In genomic region chr2:230714122-230714453, GRCh38 we compare ENCODE assay signal across 8 cellular contexts. TPM values are rescaled to one million over a fixed set of nuclear protein-coding genes. Genes with fewer than 3 reads are reported as not detected.
DNase-seq lines count a peak whose midpoint lies in the region; ATAC-seq and TF ChIP-seq lines count a peak whose summit lies in the region.

No MANE protein-coding gene starts in this region.

- peak overlapping the region; percentile 59 for H3K4me2 ChIP-seq in neuronal stem cell (ENCODE audit: insufficient read depth, low read length, poor library complexity, severe bottlenecking)

- no peak overlapping the region for H4K8ac ChIP-seq in neuronal stem cell (ENCODE audit: low read depth, low read length)

- H3K23ac ChIP-seq in neuronal stem cell (ENCODE audit: low read depth, low read length, poor library complexity), result no peak overlapping the region

- peak overlapping the region; percentile 96 for H3K4me3 Mint-ChIP-seq in activated T-cell treated with anti-CD3 and anti-CD28 coated beads, Interleukin-2, amount 50 U/mL, for 4 hours

- H3K79me1 ChIP-seq in neuronal stem cell (ENCODE audit: low read depth, low read length), result peaks cover 6% of the 10 kb centered on the region

- no peak overlapping the region for H4K91ac ChIP-seq in neuronal stem cell (ENCODE audit: low read depth, low read length, poor library complexity)

- H2AK5ac ChIP-seq in neuronal stem cell (ENCODE audit: low read depth, low read length), result no peak overlapping the region

- TF ChIP-seq CTCF in fibroblast of the aortic adventitia (IDR thresholded peaks at IDR 0.05; ENCODE audit: insufficient read depth, low read length), result no peak

- no peak overlapping the region for H3K4ac ChIP-seq in neuronal stem cell (ENCODE audit: low read length)

- DNase-seq in activated CD8-positive, alpha-beta memory T cell treated with anti-CD3 and anti-CD28 coated beads, Interleukin-2, amount 50 U/mL, for 4 hours, result peak; percentile 28
- DNase-seq in activated CD8-positive, alpha-beta memory T cell treated with anti-CD3 and anti-CD28 coated beads, Interleukin-2, amount 50 U/mL, for 48 hours, result no peak
- peak; percentile 84 for DNase-seq in M059J (ENCODE audit: low read depth)
- peak; percentile 29 for DNase-seq in activated T-cell treated with anti-CD3 and anti-CD28 coated beads, Interleukin-2, amount 50 U/mL, for 4 hours
- peak; percentile 73 for DNase-seq in fibroblast of the aortic adventitia (ENCODE audit: low read depth)
- DNase-seq in neuronal stem cell (ENCODE audit: low spot score), result peak; percentile 9
- DNase-seq in NCI-H2029 (lab: John Stamatoyannopoulos, UW), result no peak

- H3K27ac ChIP-seq in neuronal stem cell (replicated peaks; ENCODE audit: low read length), result no peak overlapping the region

- no peak overlapping the region for H3K18ac ChIP-seq in neuronal stem cell (ENCODE audit: low read length)

- H2BK15ac ChIP-seq in neuronal stem cell (ENCODE audit: low read length), result no peak overlapping the region

- ATAC-seq in activated T-cell treated with anti-CD3 and anti-CD28 coated beads, Interleukin-2, amount 50 U/mL, for 4 hours, result peak; percentile 68 to 70
- ATAC-seq in GM18517 (IDR thresholded peaks at IDR 0.05; ENCODE audit: unreplicated experiment), result no peak

- peak overlapping the region; percentile 18 for H3K9ac ChIP-seq in neuronal stem cell (ENCODE audit: low read depth, low read length, poor library complexity)

- WGBS in neuronal stem cell (ENCODE audit: extremely low coverage in 2 of 2, insufficient read length in 2 of 2, insufficient replicate concordance in 1 of 2), 2 donors, result no CpG with 5 or more reads among the region's 4 CpGs

- peaks cover 2 to 9% of the 10 kb centered on the region in 2 donors for H3K4me1 ChIP-seq in neuronal stem cell (ENCODE audit: control insufficient read depth in 2 of 2, insufficient read depth in 1 of 2, low read depth in 1 of 2, low read length in 2 of 2)

- no peaks in the 10 kb centered on the region for H3K9me3 Mint-ChIP-seq in activated T-cell treated with anti-CD3 and anti-CD28 coated beads, Interleukin-2, amount 50 U/mL, for 4 hours

- peaks cover 52% of the 10 kb centered on the region for H3K4me1 Mint-ChIP-seq in activated T-cell treated with anti-CD3 and anti-CD28 coated beads, Interleukin-2, amount 50 U/mL, for 4 hours (ENCODE audit: low read depth)

- peaks cover 21% of the 10 kb centered on the region for H3K36me3 Mint-ChIP-seq in activated T-cell treated with anti-CD3 and anti-CD28 coated beads, Interleukin-2, amount 50 U/mL, for 4 hours (ENCODE audit: insufficient read depth)

- no peaks in the 10 kb centered on the region for H3K9me3 ChIP-seq in neuronal stem cell (replicated peaks in 1 of 2; ENCODE audit: control insufficient read depth in 2 of 2, insufficient read depth in 1 of 2, low read depth in 1 of 2, low read length in 2 of 2)

- H3K27me3 ChIP-seq in neuronal stem cell (ENCODE audit: control insufficient read depth in 3 of 3, insufficient read depth in 3 of 3, low read depth in 1 of 3, low read length in 3 of 3), result peaks cover 0 to 3% (median 0%) of the 10 kb centered on the region in 3 experiments

- peak overlapping the region; percentile 95 for H2AFZ ChIP-seq in neuronal stem cell (ENCODE audit: low read length)

- H2BK120ac ChIP-seq in neuronal stem cell (ENCODE audit: low read depth, low read length), result no peak overlapping the region

- no peak overlapping the region for H2BK5ac ChIP-seq in neuronal stem cell (ENCODE audit: low read length)

- H3K36me3 ChIP-seq in neuronal stem cell (replicated peaks in 1 of 2; ENCODE audit: control insufficient read depth in 2 of 2, insufficient read depth in 2 of 2, low read length in 2 of 2), result peaks cover 0 to 8% of the 10 kb centered on the region in 2 donors

- peak overlapping the region; percentile 84 for H3K4me3 ChIP-seq in fibroblast of the aortic adventitia (ENCODE audit: low read depth, low read length)
- peak overlapping the region; percentile 93 to 94 for H3K4me3 ChIP-seq in neuronal stem cell (ENCODE audit: low read length in 2 of 2)

- no peaks in the 10 kb centered on the region for H3K27me3 Mint-ChIP-seq in activated T-cell treated with anti-CD3 and anti-CD28 coated beads, Interleukin-2, amount 50 U/mL, for 4 hours (ENCODE audit: low read depth)

- H3K14ac ChIP-seq in neuronal stem cell (ENCODE audit: low read length), result no peak overlapping the region

- H2BK12ac ChIP-seq in neuronal stem cell (ENCODE audit: low read length), result no peak overlapping the region

RNA-seq across cellular contexts. Expression of gene CAB39, which starts 1.4 kb away (rescaled TPM):
- total RNA-seq in M059J (2014; rRNA removed; shearing (Covaris generic)), result 80.0 and 115 TPM in 2 replicates
- 100 to 1,000 TPM; 125 to 133 (median 128) TPM for total RNA-seq in activated T-cell treated with anti-CD3 and anti-CD28 coated beads, Interleukin-2, amount 50 U/mL, for 4 hours
- 61.3 and 68.5 TPM in 2 replicates for total RNA-seq in fibroblast of the aortic adventitia (ENCODE audit: low replicate concordance)
- polyA plus RNA-seq in neuronal stem cell (2013, experiment 1 of 2), result 26.9 TPM
- 26.4 TPM for polyA plus RNA-seq in neuronal stem cell (2013, experiment 2 of 2)

Comparison
In these comparisons a context has a peak if more than half of its experiments do, and no peak if none do; other contexts are left out.
1. DNase-seq: peak in activated CD8-positive, alpha-beta memory T cell treated with anti-CD3 and anti-CD28 coated beads, Interleukin-2, amount 50 U/mL, for 4 hours (single experiment), M059J (single experiment), activated T-cell treated with anti-CD3 and anti-CD28 coated beads, Interleukin-2, amount 50 U/mL, for 4 hours (single experiment), fibroblast of the aortic adventitia (single experiment) and neuronal stem cell (single experiment); none in activated CD8-positive, alpha-beta memory T cell treated with anti-CD3 and anti-CD28 coated beads, Interleukin-2, amount 50 U/mL, for 48 hours (single experiment) and NCI-H2029 (single experiment).